ENCODE assay signal across 8 cellular contexts in genomic region chr3:152474585-152474984, GRCh38.
DNase-seq lines count a peak whose midpoint lies in the region; ATAC-seq, FAIRE-seq and TF ChIP-seq lines count a peak whose summit lies in the region.

No MANE protein-coding gene starts in this region.

- H3K4me3 Mint-ChIP-seq in nephron, result no peak overlapping the region
- H3K4me3 Mint-ChIP-seq in effector memory CD8-positive, alpha-beta T cell, result no peak overlapping the region

- H3K9ac ChIP-seq in NT2/D1 (ENCODE audit: insufficient read length, low read depth) (no peak overlapping the region), H1 (replicated peaks in 1 of 4; ENCODE audit: extremely low read depth in 1 of 4, low read depth in 3 of 4, low read length in 3 of 4) (no peak overlapping the region)

- no peak overlapping the region for H2BK20ac ChIP-seq in H1 (ENCODE audit: low read length)

- TF ChIP-seq EP300 in H1 (IDR thresholded peaks at IDR 0.05; ENCODE audit: borderline replicate concordance in 1 of 2, low read depth in 2 of 2, low read length in 2 of 2), result no peak

- H3K23me2 ChIP-seq in H1 (ENCODE audit: low read depth, low read length), result no peaks in the 10 kb centered on the region

- 81% methylated on average over 2 of the region's 2 CpGs; no CpG with 5 or more reads in 1 of the 2 experiments for WGBS in H1 (ENCODE audit: extremely low coverage in 1 of 2, insufficient coverage in 1 of 2, insufficient read length in 1 of 2, insufficient replicate concordance in 2 of 2, low coverage in 1 of 2, low lambda C conversion rate in 2 of 2, missing lambda C conversion rate in 1 of 2), 2 experiments
- WGBS in thyroid gland, 2 donors, result 91 to 92% methylated on average over 2 of the region's 2 CpGs

- peaks cover 6% of the 10 kb centered on the region for H3K27me3 Mint-ChIP-seq in nephron (ENCODE audit: low read depth)
- no peaks in the 10 kb centered on the region for H3K27me3 Mint-ChIP-seq in effector memory CD8-positive, alpha-beta T cell

- no peak overlapping the region for H2BK120ac ChIP-seq in H1 (replicated peaks; ENCODE audit: low read depth, low read length)

- no peak overlapping the region for H3K18ac ChIP-seq in H1 (ENCODE audit: extremely low read depth, low read length)

- H4K5ac ChIP-seq in H1 (ENCODE audit: insufficient read length, low read depth, low read length), result no peak overlapping the region

- TF ChIP-seq CTCF in AG09319 (IDR thresholded peaks at IDR 0.05; ENCODE audit: low read depth, low read length), result peak; percentile 70
- peak in 2 of 3 experiments; percentile 62; a peak in 3 of 4 replicates for TF ChIP-seq CTCF in H1 (IDR thresholded peaks at IDR 0.05; ENCODE audit: control extremely low read depth in 1 of 3, insufficient read depth in 1 of 3, low read depth in 1 of 3, low read length in 3 of 3)
- peak; percentile 31 to 50 (median 33) for TF ChIP-seq CTCF in nephron (IDR thresholded peaks at IDR 0.05; ENCODE audit: unreplicated experiment in 3 of 3)
- no peak for TF ChIP-seq CTCF in thyroid gland (IDR thresholded peaks at IDR 0.05)

- H3K4ac ChIP-seq in H1 (replicated peaks; ENCODE audit: insufficient read length, low read depth, low read length), result no peak overlapping the region

- H3K79me1 ChIP-seq in H1 (ENCODE audit: low read depth, low read length), result no peaks in the 10 kb centered on the region

- H3K27me3 ChIP-seq in NT2/D1 (ENCODE audit: insufficient read depth, insufficient read length) (no peaks in the 10 kb centered on the region), H1 (replicated peaks in 1 of 4; ENCODE audit: control insufficient read depth in 3 of 4, extremely low read depth in 1 of 4, insufficient read depth in 3 of 4, low read length in 3 of 4) (no peaks in the 10 kb centered on the region), thyroid gland (no peaks in the 10 kb centered on the region)

- no peaks in the 10 kb centered on the region for H3K4me1 Mint-ChIP-seq in nephron
- peaks cover 9 to 10% of the 10 kb centered on the region in 2 donors for H3K4me1 Mint-ChIP-seq in effector memory CD8-positive, alpha-beta T cell (ENCODE audit: low read depth in 2 of 2)

- POLR2A ChIA-PET in H1 (lab: Charles Lee; ENCODE audit: partially characterized antibody), result no interaction called here

- H2BK5ac ChIP-seq in H1 (ENCODE audit: low read depth, low read length), result no peak overlapping the region

- H4K8ac ChIP-seq in H1 (ENCODE audit: extremely low read depth, insufficient read depth, low read length), result no peak overlapping the region

- peak; percentile 89 to 90 for TF ChIP-seq RAD21 in H1 (IDR thresholded peaks at IDR 0.05 in 1 of 2, conservative IDR thresholded peaks at IDR 0.05 in 1 of 2; ENCODE audit: low read depth in 2 of 2, low read length in 2 of 2)

- no peaks in the 10 kb centered on the region for H3K36me3 Mint-ChIP-seq in nephron (ENCODE audit: low read depth)
- peaks cover 12% of the 10 kb centered on the region for H3K36me3 Mint-ChIP-seq in effector memory CD8-positive, alpha-beta T cell (ENCODE audit: insufficient read depth)

- no peak overlapping the region for H2BK12ac ChIP-seq in H1 (ENCODE audit: low read depth, low read length)

- no peak overlapping the region for H3K23ac ChIP-seq in H1 (ENCODE audit: insufficient read length)

- no peak overlapping the region for H3K56ac ChIP-seq in H1 (replicated peaks; ENCODE audit: insufficient read length, low read depth, low read length)

- no peaks in the 10 kb centered on the region for H4K20me1 ChIP-seq in H1 (replicated peaks in 1 of 2; ENCODE audit: control insufficient read depth in 1 of 2, insufficient read depth in 2 of 2, low read length in 2 of 2)

- peaks cover 12% of the 10 kb centered on the region for H3K9me3 Mint-ChIP-seq in nephron
- no peaks in the 10 kb centered on the region for H3K9me3 Mint-ChIP-seq in effector memory CD8-positive, alpha-beta T cell

- ATAC-seq in GM18505 (IDR thresholded peaks at IDR 0.05; ENCODE audit: unreplicated experiment) (peak; percentile 65), HG03066 (IDR thresholded peaks at IDR 0.05; ENCODE audit: low read depth, unreplicated experiment) (peak; percentile 69)
- no peak for ATAC-seq in effector memory CD8-positive, alpha-beta T cell (replicated peaks)

- no peak overlapping the region for H3K27ac Mint-ChIP-seq in nephron
- H3K27ac Mint-ChIP-seq in effector memory CD8-positive, alpha-beta T cell, result no peak overlapping the region

- CTCF ChIA-PET in H1 (lab: Charles Lee; ENCODE audit: partially characterized antibody), result interaction anchor here (0.6 to 1.9 kb wide), 15 partner anchors 8 to 493 kb away, joined by 3 to 10 read pairs (median 4); no protein-coding TSS in a partner anchor

- no peak overlapping the region for H3K14ac ChIP-seq in H1 (ENCODE audit: insufficient read length)

- no peak overlapping the region for H4K91ac ChIP-seq in H1 (replicated peaks; ENCODE audit: insufficient read length, low read length)

- H3K9me3 ChIP-seq in NT2/D1 (ENCODE audit: insufficient read depth, low read length) (no peaks in the 10 kb centered on the region), H1 (ENCODE audit: insufficient read depth in 2 of 2, low read depth in 1 of 2, low read length in 1 of 2) (peaks cover 0 to 3% of the 10 kb centered on the region in 2 experiments; a peak in 1 of 4 replicates), thyroid gland (no peaks in the 10 kb centered on the region)

- H3K27ac ChIP-seq in H1 (ENCODE audit: low read depth, low read length) (no peak overlapping the region), thyroid gland (no peak overlapping the region)

- no peak for FAIRE-seq in H1 (lab: Jason Lieb, UNC)

- no peak overlapping the region for H2AK5ac ChIP-seq in H1 (ENCODE audit: low read depth, low read length)

- H3K79me2 ChIP-seq in H1 (ENCODE audit: control insufficient read depth in 1 of 2, insufficient read depth in 2 of 2, low read length in 2 of 2), result no peaks in the 10 kb centered on the region

- no peaks in the 10 kb centered on the region for H3K36me3 ChIP-seq in NT2/D1 (ENCODE audit: insufficient read depth, insufficient read length, low read length)
- H3K36me3 ChIP-seq in H1 (ENCODE audit: control insufficient read depth in 2 of 4, insufficient read depth in 4 of 4, low read length in 3 of 4), result no peaks in the 10 kb centered on the region
- no peaks in the 10 kb centered on the region for H3K36me3 ChIP-seq in thyroid gland

- H3K4me2 ChIP-seq in H1 (ENCODE audit: insufficient read depth in 1 of 2, low read depth in 2 of 2, low read length in 2 of 2), result no peak overlapping the region

- DNase-seq in AG09319 (ENCODE audit: extremely low read depth, low read depth) (peak; percentile 29), NT2/D1 (ENCODE audit: low read depth, low spot score) (peak; percentile 42), H1 (ENCODE audit: low read depth in 1 of 2, low spot score in 2 of 2) (no peak), thyroid gland (no peak)
- DNase-seq in effector memory CD8-positive, alpha-beta T cell, result no peak

- H3K4me3 ChIP-seq in NT2/D1 (ENCODE audit: insufficient read length, low read depth), result no peak overlapping the region
- H3K4me3 ChIP-seq in H1 (ENCODE audit: extremely low read depth in 1 of 4, insufficient read depth in 2 of 4, low read depth in 3 of 4, low read length in 4 of 4), result no peak overlapping the region
- no peak overlapping the region for H3K4me3 ChIP-seq in thyroid gland (replicated peaks in 1 of 3)

- no peak for TF ChIP-seq POLR2A in GM18505 (IDR thresholded peaks at IDR 0.05; ENCODE audit: borderline replicate concordance, extremely low read depth, insufficient read depth, insufficient read length)
- TF ChIP-seq POLR2A in H1 (IDR thresholded peaks at IDR 0.05; ENCODE audit: control extremely low read depth in 1 of 2, low read depth in 2 of 2, low read length in 2 of 2), result no peak
- TF ChIP-seq POLR2A in thyroid gland (IDR thresholded peaks at IDR 0.05), result no peak

- no peak overlapping the region for H2AFZ ChIP-seq in H1 (ENCODE audit: low read length)

- H2BK15ac ChIP-seq in H1 (ENCODE audit: low read length), result no peak overlapping the region

- intact Hi-C loops in thyroid gland (cut with DNase I), result loop anchor here (10.0 kb wide), 1 partner anchor 390 kb away; no protein-coding TSS in a partner anchor

- no peaks in the 10 kb centered on the region for H3K4me1 ChIP-seq in NT2/D1 (ENCODE audit: insufficient read depth, insufficient read length)
- H3K4me1 ChIP-seq in H1 (replicated peaks in 1 of 4; ENCODE audit: control insufficient read depth in 3 of 4, insufficient read depth in 4 of 4, low read length in 3 of 4), result no peaks in the 10 kb centered on the region
- H3K4me1 ChIP-seq in thyroid gland, result no peaks in the 10 kb centered on the region

TF ChIP-seq in H1, 55 proteins besides CTCF, POLR2A, EP300 and RAD21:
- 0 out of 2 replicates have a peak, but pooled peaks have one; percentile 38 for TF ChIP-seq ATF2 (IDR thresholded peaks at IDR 0.05; ENCODE audit: low read length)
- TF ChIP-seq TEAD4 (IDR thresholded peaks at IDR 0.05; ENCODE audit: low read depth, low read length), result peak; percentile 52; the same call in 1 of the 2 replicates
- peak; percentile 53; the same call in 1 of the 2 replicates for TF ChIP-seq CEBPB (IDR thresholded peaks at IDR 0.05; ENCODE audit: low read depth, low read length)
- TF ChIP-seq KDM4A (IDR thresholded peaks at IDR 0.05; ENCODE audit: low read depth, low read length, severe bottlenecking), result no peak

Comparison
In these comparisons a context has a peak if more than half of its experiments do, and no peak if none do; other contexts are left out.
1. DNase-seq: peak in AG09319 (single experiment) and NT2/D1 (single experiment); none in H1 (0 of 2), effector memory CD8-positive, alpha-beta T cell (0 of 3) and thyroid gland (0 of 2).
2. CTCF ChIP-seq: peak in AG09319 (single experiment), H1 (2 of 3) and nephron (3 of 3); none in thyroid gland (0 of 6).